11 cellular contexts compared by ENCODE assay signal in the genomic region with DNA sequence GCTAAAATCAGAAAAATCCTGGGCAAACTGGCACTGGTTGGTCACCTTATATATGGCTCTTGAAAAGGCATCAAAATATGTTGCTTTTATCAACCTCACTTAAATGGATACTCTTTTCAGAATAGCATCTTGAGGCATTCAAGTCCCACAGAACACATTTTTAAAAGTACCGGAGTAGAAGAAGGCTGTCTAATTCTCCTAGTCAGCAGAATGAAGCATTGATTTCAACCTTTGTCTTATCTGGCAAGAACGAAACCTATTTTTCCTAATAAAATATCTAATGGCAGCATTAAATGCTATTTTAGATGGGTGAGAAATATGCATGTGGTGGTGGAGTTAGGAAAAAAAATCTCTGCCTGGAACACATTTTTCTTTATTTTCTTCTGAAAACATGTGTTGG. TPM values are rescaled to one million over a fixed set of nuclear protein-coding genes. Genes with fewer than 3 reads are reported as not detected.
"Had no signal": no experiment of that assay in that cellular context is flagged by ENCODE, and none has a peak within 500 bp of the region (broad histone marks: within the 10 kb centered on the region; RNA-seq: fewer than 3 reads in every experiment).

No MANE protein-coding gene starts in this region.

- H3K4me2 ChIP-seq: KMS-11 had no signal

- H3K4me3 ChIP-seq: GM23248, HAP-1 had no signal

- H3K9me3 ChIP-seq: HAP-1 had no signal

- FAIRE-seq: HTR-8/SVneo had no signal

- H2AFZ ChIP-seq: GM23248 had no signal

- H3K4me1 ChIP-seq: HAP-1 had no signal

- H3K36me3 ChIP-seq: HAP-1 had no signal

- ATAC-seq: HCT116 had no signal

- H3K27ac ChIP-seq: GM23248, KMS-11 had no signal

- H3K9ac ChIP-seq: GM23248, KMS-11 had no signal

- DNase-seq: GM23248, GOT3, H7, HFFc6, Karpas-422, KBM-7 had no signal

RNA-seq across cellular contexts. Expression of gene TMEFF2, which starts 27.8 kb away (rescaled TPM):
- total RNA-seq: GM23248, HT-29 had no signal
